25 cellular contexts compared by ENCODE assay signal in genomic region chr11:6442441-6442840, GRCh38. TPM values are rescaled to one million over a fixed set of nuclear protein-coding genes. Genes with fewer than 3 reads are reported as not detected.
DNase-seq lines count a peak whose midpoint lies in the region; ATAC-seq, FAIRE-seq and TF ChIP-seq lines count a peak whose summit lies in the region.
"Had no signal": no experiment of that assay in that cellular context is flagged by ENCODE, and none has a peak within 500 bp of the region (broad histone marks: within the 10 kb centered on the region; RNA-seq: fewer than 3 reads in every experiment).

No MANE protein-coding gene starts in this region.

- TF ChIP-seq POLR2A in HepG2 (IDR thresholded peaks at IDR 0.05; ENCODE audit: insufficient read depth in 1 of 2, low read depth in 2 of 2, low read length in 2 of 2): no peak
- TF ChIP-seq POLR2A in transverse colon (IDR thresholded peaks at IDR 0.05): no peak

- no peak for FAIRE-seq in HepG2 (lab: Jason Lieb, UNC)
- FAIRE-seq: A204.1, D721Med, GM12892, H54 had no signal

- no peak for TF ChIP-seq CTCF in liver (IDR thresholded peaks at IDR 0.05; ENCODE audit: low read depth, low read length, missing input control)
- no peak for TF ChIP-seq CTCF in HepG2 (CRISPR knock-in tag; IDR thresholded peaks at IDR 0.05)
- TF ChIP-seq CTCF in tibial artery (IDR thresholded peaks at IDR 0.05): no peak
- TF ChIP-seq CTCF in transverse colon (IDR thresholded peaks at IDR 0.05): no peak

- no peak for ATAC-seq in HepG2
- ATAC-seq in left lobe of liver: peak; percentile 51

- H3K9me3 ChIP-seq in liver (ENCODE audit: control insufficient read depth in 4 of 4, low read length in 3 of 4) (no peaks in the 10 kb centered on the region), HepG2 (ENCODE audit: low read length) (no peaks in the 10 kb centered on the region), tibial artery (no peaks in the 10 kb centered on the region), transverse colon (no peaks in the 10 kb centered on the region)
- H3K9me3 ChIP-seq: BE2C; BLaER1 treated with 17β-estradiol and CSF1 and Interleukin-3, amounts not matched to agents 10 nM and 100 nM; HAP-1 had no signal

- H3K9ac ChIP-seq in liver (ENCODE audit: low read depth in 1 of 2, low read length in 2 of 2) (peak overlapping the region in 1 of 2 donors; percentile 31), HepG2 (ENCODE audit: insufficient read depth, low read depth, low read length) (no peak overlapping the region)
- H3K9ac ChIP-seq: BLaER1 treated with 17β-estradiol and CSF1 and Interleukin-3, amounts not matched to agents 10 nM and 100 nM had no signal

- H3K4me3 ChIP-seq in liver (ENCODE audit: low read depth in 1 of 3, low read length in 3 of 3): peak overlapping the region; percentile 28 to 75 (median 40)
- no peak overlapping the region for H3K4me3 ChIP-seq in HepG2 (replicated peaks in 1 of 3; ENCODE audit: insufficient read depth in 1 of 3, low read depth in 2 of 3, low read length in 3 of 3)
- H3K4me3 ChIP-seq in tibial artery: no peak overlapping the region
- no peak overlapping the region for H3K4me3 ChIP-seq in transverse colon
- H3K4me3 ChIP-seq: BLaER1 treated with 17β-estradiol and CSF1 and Interleukin-3, amounts not matched to agents 10 nM and 100 nM; HAP-1 had no signal

- no peak for DNase-seq in HepG2 (ENCODE audit: low spot score)
- DNase-seq in left lobe of liver (ENCODE audit: low spot score): peak; percentile 81
- DNase-seq in tibial artery: no peak
- DNase-seq in transverse colon: no peak
- no peak for DNase-seq in stimulated activated CD4-positive, alpha-beta T cell treated with anti-CD3 and anti-CD28 coated beads, Interleukin-4, amount 100 ng/mL, for 1 hour
- no peak for DNase-seq in cortex of kidney (lab: John Stamatoyannopoulos, UW)
- DNase-seq: ACHN; AML-193; BE2C; CD4-positive, alpha-beta T cell; CD8-positive, alpha-beta memory T cell; DMS 273 treated with DMSO at 0.1 percent for 48 hours; DMS79; EL; GOT3; HFFc6 had no signal

- no peaks in the 10 kb centered on the region for H4K20me1 ChIP-seq in HepG2 (ENCODE audit: insufficient read depth, low read length)
- H4K20me1 ChIP-seq: BLaER1 treated with 17β-estradiol and CSF1 and Interleukin-3, amounts not matched to agents 10 nM and 100 nM had no signal

- H3K36me3 ChIP-seq in liver (ENCODE audit: control insufficient read depth in 4 of 4, insufficient read depth in 3 of 4, low read depth in 1 of 4, low read length in 3 of 4) (peaks cover 3 to 13% (median 6%) of the 10 kb centered on the region in 4 donors), HepG2 (replicated peaks in 1 of 2; ENCODE audit: control insufficient read depth in 1 of 2, insufficient read depth in 2 of 2, low read length in 2 of 2) (no peaks in the 10 kb centered on the region), tibial artery (peaks cover 0 to 3% (median under 1%) of the 10 kb centered on the region in 3 donors), transverse colon (no peaks in the 10 kb centered on the region)
- H3K36me3 ChIP-seq: BE2C, HAP-1 had no signal

- H3K79me2 ChIP-seq in HepG2 (ENCODE audit: insufficient read depth, low read length): no peaks in the 10 kb centered on the region

- CTCF ChIA-PET in HepG2 (lab: Yijun Ruan, JAX; ENCODE audit: low intra/inter-chr PET ratio, low total read pairs): no interaction called here

- H3K4me1 ChIP-seq in liver (ENCODE audit: control insufficient read depth in 4 of 4, insufficient read depth in 4 of 4, low read length in 3 of 4) (peaks cover 2 to 46% (median 27%) of the 10 kb centered on the region in 4 donors), HepG2 (ENCODE audit: insufficient read depth, low read length) (peaks cover 59% of the 10 kb centered on the region), tibial artery (peaks cover 0 to 22% (median 6%) of the 10 kb centered on the region in 4 donors), transverse colon (no peaks in the 10 kb centered on the region)
- H3K4me1 ChIP-seq: BE2C, HAP-1 had no signal

- intact Hi-C loops in HepG2 (cut with micrococcal nuclease; ENCODE audit: unreplicated experiment) (loop anchor here (5.0 kb wide), 1 partner anchor 50 kb away; the partner anchor contains the start of gene SMPD1), tibial artery (cut with DNase I; ENCODE audit: low total_unique reads) (no loop called here), transverse colon (cut with DNase I; ENCODE audit: low total_unique reads) (loop anchor here (2.0 kb wide), 1 partner anchor 64 kb away; no protein-coding TSS in a partner anchor)

- no peak for TF ChIP-seq EP300 in HepG2 (IDR thresholded peaks at IDR 0.05; ENCODE audit: low read depth in 2 of 2, low read length in 2 of 2)
- TF ChIP-seq EP300 in HepG2 (CRISPR knock-in tag; IDR thresholded peaks at IDR 0.05; ENCODE audit: borderline replicate concordance): no peak
- no peak for TF ChIP-seq EP300 in transverse colon (IDR thresholded peaks at IDR 0.05; ENCODE audit: low read depth)

- TF ChIP-seq RAD21 in liver (IDR thresholded peaks at IDR 0.05) (no peak), HepG2 (CRISPR knock-in tag; IDR thresholded peaks at IDR 0.05) (no peak)

- H3K27ac ChIP-seq in liver (ENCODE audit: low read depth in 1 of 2, low read length in 2 of 2) (peak overlapping the region; percentile 83 to 89), HepG2 (ENCODE audit: extremely low read length, insufficient read depth, low read length) (no peak overlapping the region), tibial artery (peak overlapping the region; percentile 49 to 57), transverse colon (no peak overlapping the region)
- H3K27ac ChIP-seq: 22Rv1; BLaER1 treated with 17β-estradiol and CSF1 and Interleukin-3, amounts not matched to agents 10 nM and 100 nM had no signal

- H2AFZ ChIP-seq in HepG2 (ENCODE audit: low read length): no peak overlapping the region

- H3K27me3 ChIP-seq in liver (ENCODE audit: control insufficient read depth in 4 of 4, insufficient read depth in 4 of 4, low read length in 3 of 4): no peaks in the 10 kb centered on the region
- no peaks in the 10 kb centered on the region; a peak in 1 of 5 replicates for H3K27me3 ChIP-seq in HepG2 (ENCODE audit: control insufficient read depth in 1 of 2, insufficient read depth in 2 of 2, low read length in 2 of 2)
- H3K27me3 ChIP-seq in tibial artery: no peaks in the 10 kb centered on the region
- no peaks in the 10 kb centered on the region for H3K27me3 ChIP-seq in transverse colon
- H3K27me3 ChIP-seq: BE2C; BLaER1 treated with 17β-estradiol and CSF1 and Interleukin-3, amounts not matched to agents 10 nM and 100 nM had no signal

- in situ Hi-C loops in HepG2 (cut with HindIII; ENCODE audit: extremely low pct_ligation_motif_present, low pct_unique_long_range_greater_than_20kb): loop anchor here (5.0 kb wide), 1 partner anchor 60 kb away; no protein-coding TSS in a partner anchor
- in situ Hi-C loops in transverse colon (cut with MboI; ENCODE audit: low pct_ligation_motif_present in 1 of 4, low pct_unique_long_range_greater_than_20kb in 1 of 4, low sequenced_read_pairs in 3 of 4): loop anchor here in 3 of 4 donors (5.0 to 10.0 kb wide), 4 partner anchors 58 to 68 kb away; no protein-coding TSS in a partner anchor

- no TSS peak for BruUV-seq in HepG2 (replicated peaks; lab: Mats Ljungman, UMichigan)

- WGBS in liver: 44% methylated on average over 4 of the region's 4 CpGs
- WGBS in HepG2 (ENCODE audit: low lambda C conversion rate): 71% methylated on average over 4 of the region's 4 CpGs
- WGBS in transverse colon (ENCODE audit: low coverage in 1 of 2), 2 donors: 79 to 93% methylated on average over 4 of the region's 4 CpGs

- POLR2A ChIA-PET in HepG2 (lab: Yijun Ruan, JAX): interaction anchor here (1.4 to 2.7 kb wide), 2 partner anchors 26 to 55 kb away, joined by 4 to 14 read pairs; no protein-coding TSS in a partner anchor

- H3K4me2 ChIP-seq in HepG2 (ENCODE audit: low read depth, low read length): no peak overlapping the region
- H3K4me2 ChIP-seq: BLaER1 treated with 17β-estradiol and CSF1 and Interleukin-3, amounts not matched to agents 10 nM and 100 nM had no signal

RNA-seq across cellular contexts. Expression of gene HPX, which starts 1.7 kb away (rescaled TPM):
- total RNA-seq in liver (1,000 to 10,000 TPM; 2,251 to 9,224 TPM), HepG2 (2016; rRNA removed; fragmentation: Illumina TruSeq; extraction: Trizol) (29.6 and 57.4 TPM in 2 replicates), left lobe of liver (5,455 TPM), transverse colon (1 to 10 TPM in 2 of 4 donors, not detected in 2; 1.8 to 4.6 TPM)
- polyA plus RNA-seq in liver (1,000 to 10,000 TPM; 5,349 to 6,171 TPM), HepG2 (2011; rRNA removed) (6.2 and 9.2 TPM in 2 replicates)
- 7.4 and 9.1 TPM in 2 replicates for total RNA-seq in HepG2 (2016; cell fraction: cytosol; rRNA removed; fragmentation: Illumina TruSeq; extraction: Trizol; ENCODE audit: low read depth)
- 28.5 and 59.2 TPM in 2 replicates for total RNA-seq in HepG2 (2016; cell fraction: insoluble cytoplasmic fraction; rRNA removed; fragmentation: Illumina TruSeq; extraction: Trizol)
- 9.6 and 11.3 TPM in 2 replicates for total RNA-seq in HepG2 (2016; cell fraction: membrane; rRNA removed; fragmentation: Illumina TruSeq; extraction: Trizol)
- total RNA-seq in HepG2 (2016; cell fraction: nucleus; rRNA removed; fragmentation: Illumina TruSeq; extraction: Trizol): 60.0 and 62.1 TPM in 2 replicates
- polyA plus RNA-seq in HepG2 (2011; cell fraction: cytosol; rRNA removed): 7.9 and 10.5 TPM in 2 replicates
- polyA plus RNA-seq in HepG2 (2011; cell fraction: nucleus; rRNA removed): 6.2 and 6.6 TPM in 2 replicates
- polyA plus RNA-seq in HepG2 (2012): 1.3 and 1.4 TPM in 2 replicates
- polyA plus RNA-seq in HepG2 (2016; cell fraction: cytosol; fragmentation: Illumina TruSeq; extraction: Trizol; ENCODE audit: low read depth): 6.7 and 7.9 TPM in 2 replicates
- 28.3 and 32.1 TPM in 2 replicates for polyA plus RNA-seq in HepG2 (2016; cell fraction: insoluble cytoplasmic fraction; fragmentation: Illumina TruSeq; extraction: Trizol; ENCODE audit: low read depth)
- 8.6 and 17.5 TPM in 2 replicates for polyA plus RNA-seq in HepG2 (2016; cell fraction: membrane; fragmentation: Illumina TruSeq; extraction: Trizol; ENCODE audit: low read depth)
- polyA plus RNA-seq in HepG2 (2016; cell fraction: nucleus; fragmentation: Illumina TruSeq; extraction: Trizol; ENCODE audit: insufficient read depth, low read depth): 86.2 and 88.6 TPM in 2 replicates
- polyA minus RNA-seq in HepG2 (2011; rRNA and poly(A)+ RNA removed; ENCODE audit: low replicate concordance): 0.26 and 20.4 TPM in 2 replicates
- 3.1 and 4.2 TPM in 2 replicates for polyA minus RNA-seq in HepG2 (2011; cell fraction: cytosol; rRNA and poly(A)+ RNA removed)
- 4.1 and 4.5 TPM in 2 replicates for polyA minus RNA-seq in HepG2 (2011; cell fraction: nucleus; rRNA and poly(A)+ RNA removed)
- polyA plus RNA-seq: CD14-positive monocyte; CD8-positive, alpha-beta memory T cell had no signal

RNA-seq across cellular contexts. Expression of gene APBB1, which starts 23.5 kb away (rescaled TPM):
- total RNA-seq in liver (1 to 10 TPM; 8.1 to 8.6 TPM), HepG2 (2016; rRNA removed; fragmentation: Illumina TruSeq; extraction: Trizol) (2.4 and 3.5 TPM in 2 replicates), left lobe of liver (3.6 TPM), transverse colon (10 to 100 TPM in 3 of 4 donors, 1 to 10 TPM in 1; 9.0 to 18.3 (median 12.0) TPM)
- polyA plus RNA-seq in liver (1 to 10 TPM; 2.5 to 4.5 TPM), HepG2 (2011; rRNA removed) (1.7 and 2.4 TPM in 2 replicates)
- total RNA-seq in HepG2 (2016; cell fraction: cytosol; rRNA removed; fragmentation: Illumina TruSeq; extraction: Trizol; ENCODE audit: low read depth): 1.0 and 1.7 TPM in 2 replicates
- 2.1 and 2.8 TPM in 2 replicates for total RNA-seq in HepG2 (2016; cell fraction: insoluble cytoplasmic fraction; rRNA removed; fragmentation: Illumina TruSeq; extraction: Trizol)
- total RNA-seq in HepG2 (2016; cell fraction: membrane; rRNA removed; fragmentation: Illumina TruSeq; extraction: Trizol): 1.9 and 2.4 TPM in 2 replicates
- total RNA-seq in HepG2 (2016; cell fraction: nucleus; rRNA removed; fragmentation: Illumina TruSeq; extraction: Trizol): 1.5 and 2.5 TPM in 2 replicates
- 1.7 and 1.8 TPM in 2 replicates for polyA plus RNA-seq in HepG2 (2011; cell fraction: cytosol; rRNA removed)
- polyA plus RNA-seq in HepG2 (2011; cell fraction: nucleus; rRNA removed): 3.0 and 5.2 TPM in 2 replicates
- polyA plus RNA-seq in HepG2 (2012): 0.78 and 1.0 TPM in 2 replicates
- polyA plus RNA-seq in HepG2 (2016; cell fraction: cytosol; fragmentation: Illumina TruSeq; extraction: Trizol; ENCODE audit: low read depth): 1.1 and 1.3 TPM in 2 replicates
- polyA plus RNA-seq in HepG2 (2016; cell fraction: insoluble cytoplasmic fraction; fragmentation: Illumina TruSeq; extraction: Trizol; ENCODE audit: low read depth): 1.9 and 2.0 TPM in 2 replicates
- 1.4 and 1.5 TPM in 2 replicates for polyA plus RNA-seq in HepG2 (2016; cell fraction: membrane; fragmentation: Illumina TruSeq; extraction: Trizol; ENCODE audit: low read depth)
- polyA plus RNA-seq in HepG2 (2016; cell fraction: nucleus; fragmentation: Illumina TruSeq; extraction: Trizol; ENCODE audit: insufficient read depth, low read depth): 2.7 and 3.0 TPM in 2 replicates
- polyA minus RNA-seq in HepG2 (2011; rRNA and poly(A)+ RNA removed; ENCODE audit: low replicate concordance): 0.37 and 2.9 TPM in 2 replicates
- 0.44 and 2.0 TPM in 2 replicates for polyA minus RNA-seq in HepG2 (2011; cell fraction: cytosol; rRNA and poly(A)+ RNA removed)
- 1.9 and 2.4 TPM in 2 replicates for polyA minus RNA-seq in HepG2 (2011; cell fraction: nucleus; rRNA and poly(A)+ RNA removed)

RNA-seq across cellular contexts. Expression of gene TRIM3, which starts 31.3 kb away (rescaled TPM):
- total RNA-seq in liver (10 to 100 TPM in 1 of 2 donors, 1 to 10 TPM in 1; 8.1 to 12.7 TPM), HepG2 (2016; rRNA removed; fragmentation: Illumina TruSeq; extraction: Trizol) (2.8 and 6.3 TPM in 2 replicates), left lobe of liver (7.8 TPM), transverse colon (100 to 1,000 TPM in 1 of 4 donors, 10 to 100 TPM in 3; 49.1 to 205 (median 67.9) TPM)
- polyA plus RNA-seq in liver (10 to 100 TPM in 1 of 2 donors, 1 to 10 TPM in 1; 5.2 to 10.1 TPM), HepG2 (2011; rRNA removed) (3.6 and 4.9 TPM in 2 replicates)
- total RNA-seq in HepG2 (2016; cell fraction: cytosol; rRNA removed; fragmentation: Illumina TruSeq; extraction: Trizol; ENCODE audit: low read depth): 0.40 and 0.79 TPM in 2 replicates
- total RNA-seq in HepG2 (2016; cell fraction: insoluble cytoplasmic fraction; rRNA removed; fragmentation: Illumina TruSeq; extraction: Trizol): 2.4 and 5.9 TPM in 2 replicates
- total RNA-seq in HepG2 (2016; cell fraction: membrane; rRNA removed; fragmentation: Illumina TruSeq; extraction: Trizol): 1.2 and 1.5 TPM in 2 replicates
- total RNA-seq in HepG2 (2016; cell fraction: nucleus; rRNA removed; fragmentation: Illumina TruSeq; extraction: Trizol): 9.6 and 9.9 TPM in 2 replicates
- polyA plus RNA-seq in HepG2 (2011; cell fraction: cytosol; rRNA removed): 1.5 and 2.1 TPM in 2 replicates
- polyA plus RNA-seq in HepG2 (2011; cell fraction: nucleus; rRNA removed): 25.2 and 26.5 TPM in 2 replicates
- 2.3 and 2.8 TPM in 2 replicates for polyA plus RNA-seq in HepG2 (2012)
- 0.49 and 0.53 TPM in 2 replicates for polyA plus RNA-seq in HepG2 (2016; cell fraction: cytosol; fragmentation: Illumina TruSeq; extraction: Trizol; ENCODE audit: low read depth)
- polyA plus RNA-seq in HepG2 (2016; cell fraction: insoluble cytoplasmic fraction; fragmentation: Illumina TruSeq; extraction: Trizol; ENCODE audit: low read depth): 1.6 and 2.7 TPM in 2 replicates
- polyA plus RNA-seq in HepG2 (2016; cell fraction: membrane; fragmentation: Illumina TruSeq; extraction: Trizol; ENCODE audit: low read depth): 0.80 and 1.3 TPM in 2 replicates
- polyA plus RNA-seq in HepG2 (2016; cell fraction: nucleus; fragmentation: Illumina TruSeq; extraction: Trizol; ENCODE audit: insufficient read depth, low read depth): 25.5 and 27.0 TPM in 2 replicates
- 5.6 and 9.8 TPM in 2 replicates for polyA minus RNA-seq in HepG2 (2011; rRNA and poly(A)+ RNA removed; ENCODE audit: low replicate concordance)
- 1.6 and 3.3 TPM in 2 replicates for polyA minus RNA-seq in HepG2 (2011; cell fraction: cytosol; rRNA and poly(A)+ RNA removed)
- polyA minus RNA-seq in HepG2 (2011; cell fraction: nucleus; rRNA and poly(A)+ RNA removed): 6.6 and 8.3 TPM in 2 replicates

RNA-seq across cellular contexts. Expression of gene ARFIP2, which starts 38.7 kb away (rescaled TPM):
- total RNA-seq in liver: 10 to 100 TPM; 16.2 to 42.0 TPM
- polyA plus RNA-seq in liver: 10 to 100 TPM; 21.3 to 26.3 TPM
- 58.9 and 60.2 TPM in 2 replicates for total RNA-seq in HepG2 (2016; rRNA removed; fragmentation: Illumina TruSeq; extraction: Trizol)
- 17.5 and 22.7 TPM in 2 replicates for total RNA-seq in HepG2 (2016; cell fraction: cytosol; rRNA removed; fragmentation: Illumina TruSeq; extraction: Trizol; ENCODE audit: low read depth)
- 61.0 and 64.1 TPM in 2 replicates for total RNA-seq in HepG2 (2016; cell fraction: insoluble cytoplasmic fraction; rRNA removed; fragmentation: Illumina TruSeq; extraction: Trizol)
- total RNA-seq in HepG2 (2016; cell fraction: membrane; rRNA removed; fragmentation: Illumina TruSeq; extraction: Trizol): 47.3 and 49.4 TPM in 2 replicates
- total RNA-seq in HepG2 (2016; cell fraction: nucleus; rRNA removed; fragmentation: Illumina TruSeq; extraction: Trizol): 42.8 and 48.3 TPM in 2 replicates
- polyA plus RNA-seq in HepG2 (2011; rRNA removed): 56.6 TPM in 2 replicates
- polyA plus RNA-seq in HepG2 (2011; cell fraction: cytosol; rRNA removed): 46.2 and 52.7 TPM in 2 replicates
- 94.3 and 111 TPM in 2 replicates for polyA plus RNA-seq in HepG2 (2011; cell fraction: nucleus; rRNA removed)
- polyA plus RNA-seq in HepG2 (2012): 27.4 and 32.7 TPM in 2 replicates
- 19.3 and 24.9 TPM in 2 replicates for polyA plus RNA-seq in HepG2 (2016; cell fraction: cytosol; fragmentation: Illumina TruSeq; extraction: Trizol; ENCODE audit: low read depth)
- polyA plus RNA-seq in HepG2 (2016; cell fraction: insoluble cytoplasmic fraction; fragmentation: Illumina TruSeq; extraction: Trizol; ENCODE audit: low read depth): 64.8 and 65.3 TPM in 2 replicates
- 38.0 and 38.5 TPM in 2 replicates for polyA plus RNA-seq in HepG2 (2016; cell fraction: membrane; fragmentation: Illumina TruSeq; extraction: Trizol; ENCODE audit: low read depth)
- 93.4 and 95.4 TPM in 2 replicates for polyA plus RNA-seq in HepG2 (2016; cell fraction: nucleus; fragmentation: Illumina TruSeq; extraction: Trizol; ENCODE audit: insufficient read depth, low read depth)
- polyA minus RNA-seq in HepG2 (2011; rRNA and poly(A)+ RNA removed; ENCODE audit: low replicate concordance): 40.2 and 91.9 TPM in 2 replicates
- polyA minus RNA-seq in HepG2 (2011; cell fraction: cytosol; rRNA and poly(A)+ RNA removed): 13.5 and 13.6 TPM in 2 replicates
- polyA minus RNA-seq in HepG2 (2011; cell fraction: nucleus; rRNA and poly(A)+ RNA removed): 52.7 and 55.4 TPM in 2 replicates
- total RNA-seq in left lobe of liver: 19.0 TPM
- 100 to 1,000 TPM in 1 of 4 donors, 10 to 100 TPM in 3; 77.3 to 110 (median 87.2) TPM for total RNA-seq in transverse colon

RNA-seq across cellular contexts. Expression of gene TIMM10B, which starts 38.9 kb away (rescaled TPM):
- total RNA-seq in liver: 10 to 100 TPM; 16.9 to 31.9 TPM
- polyA plus RNA-seq in liver: 10 to 100 TPM; 16.1 to 16.4 TPM
- 39.5 and 60.1 TPM in 2 replicates for total RNA-seq in HepG2 (2016; rRNA removed; fragmentation: Illumina TruSeq; extraction: Trizol)
- total RNA-seq in HepG2 (2016; cell fraction: cytosol; rRNA removed; fragmentation: Illumina TruSeq; extraction: Trizol; ENCODE audit: low read depth): 10.8 and 13.1 TPM in 2 replicates
- total RNA-seq in HepG2 (2016; cell fraction: insoluble cytoplasmic fraction; rRNA removed; fragmentation: Illumina TruSeq; extraction: Trizol): 43.3 and 66.3 TPM in 2 replicates
- 26.2 and 32.5 TPM in 2 replicates for total RNA-seq in HepG2 (2016; cell fraction: membrane; rRNA removed; fragmentation: Illumina TruSeq; extraction: Trizol)
- total RNA-seq in HepG2 (2016; cell fraction: nucleus; rRNA removed; fragmentation: Illumina TruSeq; extraction: Trizol): 41.4 and 43.0 TPM in 2 replicates
- polyA plus RNA-seq in HepG2 (2011; rRNA removed): 34.9 and 38.5 TPM in 2 replicates
- 34.0 and 35.1 TPM in 2 replicates for polyA plus RNA-seq in HepG2 (2011; cell fraction: cytosol; rRNA removed)
- polyA plus RNA-seq in HepG2 (2011; cell fraction: nucleus; rRNA removed): 67.7 and 87.1 TPM in 2 replicates
- 20.8 and 27.0 TPM in 2 replicates for polyA plus RNA-seq in HepG2 (2012)
- polyA plus RNA-seq in HepG2 (2016; cell fraction: cytosol; fragmentation: Illumina TruSeq; extraction: Trizol; ENCODE audit: low read depth): 11.9 and 14.7 TPM in 2 replicates
- polyA plus RNA-seq in HepG2 (2016; cell fraction: insoluble cytoplasmic fraction; fragmentation: Illumina TruSeq; extraction: Trizol; ENCODE audit: low read depth): 45.0 and 46.2 TPM in 2 replicates
- polyA plus RNA-seq in HepG2 (2016; cell fraction: membrane; fragmentation: Illumina TruSeq; extraction: Trizol; ENCODE audit: low read depth): 19.4 and 23.0 TPM in 2 replicates
- polyA plus RNA-seq in HepG2 (2016; cell fraction: nucleus; fragmentation: Illumina TruSeq; extraction: Trizol; ENCODE audit: insufficient read depth, low read depth): 39.7 and 43.3 TPM in 2 replicates
- polyA minus RNA-seq in HepG2 (2011; rRNA and poly(A)+ RNA removed; ENCODE audit: low replicate concordance): 42.9 and 55.1 TPM in 2 replicates
- 12.4 and 20.8 TPM in 2 replicates for polyA minus RNA-seq in HepG2 (2011; cell fraction: cytosol; rRNA and poly(A)+ RNA removed)
- 102 and 116 TPM in 2 replicates for polyA minus RNA-seq in HepG2 (2011; cell fraction: nucleus; rRNA and poly(A)+ RNA removed)
- 14.2 TPM for total RNA-seq in left lobe of liver
- 10 to 100 TPM; 19.1 to 40.2 (median 30.3) TPM for total RNA-seq in transverse colon

Comparison
In these comparisons a context has a peak if more than half of its experiments do, and no peak if none do; other contexts are left out.
1. H3K27ac ChIP-seq: peak in liver (2 of 2) and tibial artery (2 of 2); none in HepG2 (single experiment) and transverse colon (0 of 4).
2. H3K4me3 ChIP-seq: peak in liver (3 of 3); none in HepG2 (0 of 3), tibial artery (0 of 2) and transverse colon (0 of 4).
3. RNA of gene HPX, which starts 1.7 kb away (total RNA-seq): 2,251 to 9,224 TPM in liver and 5,455 TPM in left lobe of liver (single experiment); 7.4 to 62.1 TPM in HepG2 and 1.8 to 4.6 TPM in transverse colon; every median in the first group is over 10 times any median in the second.